16 cellular contexts compared by ENCODE assay signal in genomic region chr13:40609972-40610726, GRCh38. TPM values are rescaled to one million over a fixed set of nuclear protein-coding genes. Genes with fewer than 3 reads are reported as not detected.
A peak's percentile ranks its signal among the peaks of the same experiment; 100 is the strongest.
DNase-seq lines count a peak whose midpoint lies in the region; ATAC-seq, FAIRE-seq and TF ChIP-seq lines count a peak whose summit lies in the region.
"Had no signal": no experiment of that assay in that cellular context is flagged by ENCODE, and none has a peak within 500 bp of the region (broad histone marks: within the 10 kb centered on the region; RNA-seq: fewer than 3 reads in every experiment).

No MANE protein-coding gene starts in this region.

- H3K9me3 Mint-ChIP-seq in activated naive CD4-positive, alpha-beta T cell treated with anti-CD3 and anti-CD28 coated beads for 36 hours = peaks cover 2% of the 10 kb centered on the region

- TF ChIP-seq POLR2A in uterus (IDR thresholded peaks at IDR 0.05) = peak in 1 of 2 donors; percentile 17

- peaks cover 6 to 10% of the 10 kb centered on the region in 2 donors for H3K4me1 ChIP-seq in uterus
- H3K4me1 ChIP-seq: parathyroid adenoma had no signal

- peaks cover 91% of the 10 kb centered on the region for H3K4me1 Mint-ChIP-seq in activated naive CD4-positive, alpha-beta T cell treated with anti-CD3 and anti-CD28 coated beads for 36 hours (ENCODE audit: low read depth)

- peaks cover 24% of the 10 kb centered on the region for H3K36me3 Mint-ChIP-seq in activated naive CD4-positive, alpha-beta T cell treated with anti-CD3 and anti-CD28 coated beads for 36 hours (ENCODE audit: low read depth)

- FAIRE-seq in islet of Langerhans (lab: Jason Lieb, UNC) (peak; percentile 95), urothelium cell line (lab: Jason Lieb, UNC) (no peak)

- no peaks in the 10 kb centered on the region for H3K9me3 ChIP-seq in uterus
- H3K9me3 ChIP-seq: tibial nerve had no signal

- H3K4me3 ChIP-seq in uterus = no peak overlapping the region
- H3K4me3 ChIP-seq: coronary artery, tibial nerve had no signal

- no peak for ATAC-seq in GM19035 (IDR thresholded peaks at IDR 0.05; ENCODE audit: unreplicated experiment)

- no peaks in the 10 kb centered on the region for H3K36me3 ChIP-seq in uterus

- peak overlapping the region; percentile 81 for H3K27ac Mint-ChIP-seq in activated naive CD4-positive, alpha-beta T cell treated with anti-CD3 and anti-CD28 coated beads for 36 hours

- H3K27ac ChIP-seq in uterus = peak overlapping the region; percentile 70 to 82
- H3K27ac ChIP-seq: coronary artery, parathyroid adenoma had no signal

- intact Hi-C loops in activated naive CD4-positive, alpha-beta T cell treated with anti-CD3 and anti-CD28 coated beads for 36 hours (cut with micrococcal nuclease) = loop anchor here (5.0 kb wide), 1 partner anchor 508 kb away; no protein-coding TSS in a partner anchor
- intact Hi-C loops in uterus (cut with DNase I; ENCODE audit: low total_unique reads) = no loop called here

- H3K27me3 Mint-ChIP-seq in activated naive CD4-positive, alpha-beta T cell treated with anti-CD3 and anti-CD28 coated beads for 36 hours (ENCODE audit: low read depth) = no peaks in the 10 kb centered on the region
- H3K27me3 Mint-ChIP-seq: activated naive CD8-positive, alpha-beta T cell treated with anti-CD3 and anti-CD28 coated beads, Interleukin-2, amount 10 ng/mL, durations not matched to agents 7 days and 5 days had no signal

- TF ChIP-seq CTCF in uterus (IDR thresholded peaks at IDR 0.05) = no peak

- no peak overlapping the region for H3K4me3 Mint-ChIP-seq in activated naive CD4-positive, alpha-beta T cell treated with anti-CD3 and anti-CD28 coated beads for 36 hours
- H3K4me3 Mint-ChIP-seq: activated naive CD8-positive, alpha-beta T cell treated with anti-CD3 and anti-CD28 coated beads, Interleukin-2, amount 10 ng/mL, durations not matched to agents 7 days and 5 days had no signal

- no peak for DNase-seq in activated naive CD4-positive, alpha-beta T cell treated with anti-CD3 and anti-CD28 coated beads for 36 hours
- DNase-seq in activated naive CD4-positive, alpha-beta T cell treated with Interleukin-2 at 50 U/mL for 16 hours = no peak
- DNase-seq in amniotic epithelial cell (ENCODE audit: low read depth) (peak; percentile 48), uterus (no peak), urothelium cell line (ENCODE audit: low spot score) (no peak), OCI-M1 (lab: John Stamatoyannopoulos, UW) (no peak)
- DNase-seq: activated naive CD8-positive, alpha-beta T cell treated with anti-CD3 and anti-CD28 coated beads, Interleukin-2, amount 10 ng/mL, durations not matched to agents 7 days and 5 days; midbrain; NCI-H1417; NCI-H526 treated with DMSO at 0.1 percent for 48 hours; RPMI8226 had no signal

- CTCF ChIA-PET in activated naive CD4-positive, alpha-beta T cell treated with anti-CD3 and anti-CD28 coated beads for 36 hours (lab: Charles Lee) = no interaction called here

- H3K27me3 ChIP-seq in uterus = no peaks in the 10 kb centered on the region
- H3K27me3 ChIP-seq: tibial nerve had no signal

RNA-seq across cellular contexts. Expression of gene FOXO1, which starts 56.3 kb away (rescaled TPM):
- total RNA-seq in activated naive CD4-positive, alpha-beta T cell treated with anti-CD3 and anti-CD28 coated beads for 36 hours = 10 to 100 TPM; 30.9 to 32.1 TPM
- 100 to 1,000 TPM in 1 of 4 donors, 10 to 100 TPM in 3; 46.8 to 130 (median 60.9) TPM for total RNA-seq in uterus
